In genomic region chr14:55438066-55438683, GRCh38 we compare ENCODE assay signal across 9 cellular contexts. TPM values are rescaled to one million over a fixed set of nuclear protein-coding genes. Genes with fewer than 3 reads are reported as not detected.
DNase-seq lines count a peak whose midpoint lies in the region; ATAC-seq and TF ChIP-seq lines count a peak whose summit lies in the region.
"Had no signal": no experiment of that assay in that cellular context is flagged by ENCODE, and none has a peak within 500 bp of the region (broad histone marks: within the 10 kb centered on the region; RNA-seq: fewer than 3 reads in every experiment).

No MANE protein-coding gene starts in this region.

- H3K4me3 ChIP-seq in H7 (ENCODE audit: insufficient read depth, low read depth, low read length) = no peak overlapping the region

- DNase-seq in CD1c-positive myeloid dendritic cell (ENCODE audit: extremely low spot score) (peak; percentile 50), H7 (peak; percentile 42), NCI-H345 (lab: John Stamatoyannopoulos, UW) (peak; percentile 36), astrocyte of the hippocampus (ENCODE audit: low read depth, low spot score) (peak; percentile 72), left colon (peak in 1 of 2 donors; percentile 35), middle frontal gyrus (ENCODE audit: extremely low spot score, low spot score) (no peak)

- peak; percentile 68 for ATAC-seq in left colon
- no peak for ATAC-seq in HG03460 (IDR thresholded peaks at IDR 0.05; ENCODE audit: unreplicated experiment)
- ATAC-seq in GM18505 (IDR thresholded peaks at IDR 0.05; ENCODE audit: unreplicated experiment) = no peak

- H3K27me3 ChIP-seq in H7 (ENCODE audit: control insufficient read depth, insufficient read depth, low read length) = no peaks in the 10 kb centered on the region

- intact Hi-C loops in left colon (cut with DNase I, micrococcal nuclease) = loop anchor here in 1 of 2 donors (10.0 kb wide), 1 partner anchor 1037 kb away; no protein-coding TSS in a partner anchor

- H3K36me3 ChIP-seq in H7 (replicated peaks; ENCODE audit: control insufficient read depth, insufficient read depth, low read length) = no peaks in the 10 kb centered on the region

- no peak for TF ChIP-seq POLR2A in GM18505 (IDR thresholded peaks at IDR 0.05; ENCODE audit: borderline replicate concordance, extremely low read depth, insufficient read depth, insufficient read length)

RNA-seq across cellular contexts. Expression of gene TBPL2, which starts 2.2 kb away (rescaled TPM):
- total RNA-seq in H7 (2014; rRNA removed; shearing (Covaris generic)) = not detected in 2 replicates
- total RNA-seq in left colon = not detected
- total RNA-seq: subcutaneous adipose tissue had no signal

RNA-seq across cellular contexts. Expression of gene ATG14, which starts 26.5 kb away (rescaled TPM):
- 9.6 and 11.7 TPM in 2 replicates for total RNA-seq in H7 (2014; rRNA removed; shearing (Covaris generic))
- 10 to 100 TPM in 1 of 2 donors, 1 to 10 TPM in 1; 6.3 to 10.0 TPM for total RNA-seq in left colon
